10 cellular contexts compared by ENCODE assay signal in genomic region chr18:70384181-70384790, GRCh38.
DNase-seq lines count a peak whose midpoint lies in the region; FAIRE-seq and TF ChIP-seq lines count a peak whose summit lies in the region.
"Had no signal": no experiment of that assay in that cellular context is flagged by ENCODE, and none has a peak within 500 bp of the region (broad histone marks: within the 10 kb centered on the region; RNA-seq: fewer than 3 reads in every experiment).

No MANE protein-coding gene starts in this region.

- no peaks in the 10 kb centered on the region for H3K27me3 ChIP-seq in MG63
- H3K27me3 ChIP-seq in brain microvascular endothelial cell (replicated peaks), result no peaks in the 10 kb centered on the region

- H3K4me1 Mint-ChIP-seq in mesothelial cell of epicardium, result peaks cover 7% of the 10 kb centered on the region
- H3K4me1 Mint-ChIP-seq: activated naive CD4-positive, alpha-beta T cell treated with anti-CD3 and anti-CD28 coated beads, Interleukin-2, amount 50 U/mL, for 24 hours had no signal

- H3K4me3 Mint-ChIP-seq in mesothelial cell of epicardium, result no peak overlapping the region
- H3K4me3 Mint-ChIP-seq: activated naive CD4-positive, alpha-beta T cell treated with anti-CD3 and anti-CD28 coated beads, Interleukin-2, amount 50 U/mL, for 24 hours had no signal

- H3K9me3 ChIP-seq in MG63, result no peaks in the 10 kb centered on the region

- H3K36me3 ChIP-seq in MG63, result no peaks in the 10 kb centered on the region
- no peaks in the 10 kb centered on the region for H3K36me3 ChIP-seq in brain microvascular endothelial cell (replicated peaks)

- no peak overlapping the region for H3K4me3 ChIP-seq in MG63
- H3K4me3 ChIP-seq in brain microvascular endothelial cell (ENCODE audit: low read depth, low read length), result no peak overlapping the region

- TF ChIP-seq CTCF in brain microvascular endothelial cell (IDR thresholded peaks at IDR 0.05; ENCODE audit: low read depth, low read length, missing control alignments), result no peak
- no peak for TF ChIP-seq CTCF in mesothelial cell of epicardium (IDR thresholded peaks at IDR 0.05; ENCODE audit: unreplicated experiment)
- TF ChIP-seq CTCF in D721Med (IDR thresholded peaks at IDR 0.05; ENCODE audit: insufficient read depth, missing control alignments), result no peak

- no peaks in the 10 kb centered on the region for H3K36me3 Mint-ChIP-seq in mesothelial cell of epicardium
- H3K36me3 Mint-ChIP-seq: activated naive CD4-positive, alpha-beta T cell treated with anti-CD3 and anti-CD28 coated beads, Interleukin-2, amount 50 U/mL, for 24 hours had no signal

- H3K27me3 Mint-ChIP-seq in mesothelial cell of epicardium (ENCODE audit: low read depth), result peaks cover 2% of the 10 kb centered on the region

- in situ Hi-C loops in Caki2 (cut with HindIII; ENCODE audit: low pct_unique_long_range_greater_than_20kb, low sequenced_read_pairs) (no loop called here), brain microvascular endothelial cell (cut with HindIII; ENCODE audit: low pct_ligation_motif_present, low sequenced_read_pairs) (no loop called here)

- FAIRE-seq in D721Med (lab: Jason Lieb, UNC), result no peak

- peak overlapping the region; percentile 15 for H3K27ac ChIP-seq in brain microvascular endothelial cell

- no peaks in the 10 kb centered on the region for H3K9me3 Mint-ChIP-seq in mesothelial cell of epicardium
- H3K9me3 Mint-ChIP-seq: activated naive CD4-positive, alpha-beta T cell treated with anti-CD3 and anti-CD28 coated beads, Interleukin-2, amount 50 U/mL, for 24 hours had no signal

- DNase-seq in Caki2 (ENCODE audit: low read depth) (peak; percentile 94), MG63 (peak; percentile 79), brain microvascular endothelial cell (peak; percentile 83), myocyte (ENCODE audit: low read depth) (peak; percentile 38), NCI-H2196 (lab: John Stamatoyannopoulos, UW; ENCODE audit: unreplicated experiment) (no peak), mesothelial cell of epicardium (ENCODE audit: low spot score in 2 of 2, unreplicated experiment in 2 of 2) (no peak), D721Med (ENCODE audit: insufficient read length, low spot score) (no peak)
- DNase-seq in activated naive CD4-positive, alpha-beta T cell treated with Interleukin-2 at 50 U/mL for 16 hours, result no peak
- DNase-seq: T-helper 1 cell had no signal

- no peak overlapping the region for H3K27ac Mint-ChIP-seq in mesothelial cell of epicardium
- H3K27ac Mint-ChIP-seq: activated naive CD4-positive, alpha-beta T cell treated with anti-CD3 and anti-CD28 coated beads, Interleukin-2, amount 50 U/mL, for 24 hours had no signal

Comparison
In these comparisons a context has a peak if more than half of its experiments do, and no peak if none do; other contexts are left out.
1. DNase-seq: peak in Caki2 (single experiment), MG63 (single experiment), brain microvascular endothelial cell (single experiment) and myocyte (single experiment); none in NCI-H2196 (single experiment), activated naive CD4-positive, alpha-beta T cell treated with Interleukin-2 at 50 U/mL for 16 hours (single experiment), mesothelial cell of epicardium (0 of 2) and D721Med (single experiment).